ENCODE assay signal across 27 cellular contexts in genomic region chr6:40389176-40389767, GRCh38.
A peak's percentile ranks its signal among the peaks of the same experiment; 100 is the strongest.
DNase-seq lines count a peak whose midpoint lies in the region; ATAC-seq, FAIRE-seq and TF ChIP-seq lines count a peak whose summit lies in the region.
"Had no signal": no experiment of that assay in that cellular context is flagged by ENCODE, and none has a peak within 500 bp of the region (broad histone marks: within the 10 kb centered on the region; RNA-seq: fewer than 3 reads in every experiment).

No MANE protein-coding gene starts in this region.

- peak overlapping the region; percentile 89 for H3K27ac Mint-ChIP-seq in activated naive CD4-positive, alpha-beta T cell treated with anti-CD3 and anti-CD28 coated beads, Interleukin-2, amount 10 ng/mL, durations not matched to agents 7 days and 5 days
- no peak overlapping the region for H3K27ac Mint-ChIP-seq in activated naive CD8-positive, alpha-beta T cell treated with anti-CD3 and anti-CD28 coated beads, Interleukin-2, amount 10 ng/mL, durations not matched to agents 7 days and 5 days
- H3K27ac Mint-ChIP-seq in type B pancreatic cell, result no peak overlapping the region
- H3K27ac Mint-ChIP-seq: nephron had no signal

- H3K27me3 ChIP-seq in pancreas, result no peaks in the 10 kb centered on the region
- H3K27me3 ChIP-seq: adrenal gland, brain microvascular endothelial cell, colonic mucosa, Peyer's patch, right atrium auricular region had no signal

- H3K36me3 ChIP-seq in KOPT-K1 (ENCODE audit: insufficient read depth, low read length) (no peaks in the 10 kb centered on the region), pancreas (no peaks in the 10 kb centered on the region)
- H3K36me3 ChIP-seq: adrenal gland, brain microvascular endothelial cell, colonic mucosa, left ventricle myocardium inferior, Peyer's patch, right atrium auricular region, suprapubic skin had no signal

- CTCF ChIA-PET in activated naive CD4-positive, alpha-beta T cell treated with anti-CD3 and anti-CD28 coated beads, Interleukin-2, amount 10 ng/mL, durations not matched to agents 7 days and 5 days (lab: Charles Lee), result no interaction called here

- H3K9me3 ChIP-seq in KOPT-K1 (ENCODE audit: insufficient read depth, low read length, poor library complexity, severe bottlenecking) (no peaks in the 10 kb centered on the region), pancreas (no peaks in the 10 kb centered on the region)
- H3K9me3 ChIP-seq: adrenal gland, colonic mucosa, left ventricle myocardium inferior, Peyer's patch, right atrium auricular region, suprapubic skin had no signal

- no peak for TF ChIP-seq CTCF in type B pancreatic cell (conservative IDR thresholded peaks at IDR 0.05)
- TF ChIP-seq CTCF in pancreas (IDR thresholded peaks at IDR 0.05), result no peak

- 88 to 94% methylated on average over 4 of the region's 4 CpGs for WGBS in pancreas, 2 donors

- no peak for FAIRE-seq in pancreas (lab: Jason Lieb, UNC)
- FAIRE-seq: GM12892, urothelium cell line had no signal

- no peak for DNase-seq in activated naive CD4-positive, alpha-beta T cell treated with anti-CD3 and anti-CD28 coated beads, Interleukin-2, amount 10 ng/mL, durations not matched to agents 7 days and 5 days
- DNase-seq in activated naive CD4-positive, alpha-beta T cell (lab: John Stamatoyannopoulos, UW), result no peak
- no peak for DNase-seq in activated naive CD8-positive, alpha-beta T cell treated with anti-CD3 and anti-CD28 coated beads, Interleukin-2, amount 10 ng/mL, durations not matched to agents 7 days and 5 days
- DNase-seq in type B pancreatic cell (ENCODE audit: extremely low spot score, unreplicated experiment), result peak; percentile 1
- no peak for DNase-seq in pancreas
- DNase-seq: activated CD4-positive, alpha-beta T cell treated with anti-CD3 and anti-CD28 coated beads for 48 hours; adrenal gland; brain microvascular endothelial cell; colonic mucosa; effector memory CD4-positive, alpha-beta T cell; EL; foreskin melanocyte; left ventricle myocardium inferior; NCI-H1694; NCI-H524 treated with DMSO at 0.1 percent for 48 hours; Peyer's patch had no signal

- H3K4me3 ChIP-seq in pancreas, result no peak overlapping the region
- H3K4me3 ChIP-seq: adrenal gland, colonic mucosa, left ventricle myocardium inferior, Peyer's patch, right atrium auricular region, suprapubic skin had no signal

- H3K27me3 Mint-ChIP-seq in activated naive CD4-positive, alpha-beta T cell treated with anti-CD3 and anti-CD28 coated beads, Interleukin-2, amount 10 ng/mL, durations not matched to agents 7 days and 5 days, result peaks cover 32% of the 10 kb centered on the region
- peaks cover 25% of the 10 kb centered on the region for H3K27me3 Mint-ChIP-seq in activated naive CD8-positive, alpha-beta T cell treated with anti-CD3 and anti-CD28 coated beads, Interleukin-2, amount 10 ng/mL, durations not matched to agents 7 days and 5 days
- H3K27me3 Mint-ChIP-seq in type B pancreatic cell, result peaks cover 22% of the 10 kb centered on the region

- peak overlapping the region; percentile 37 for H3K27ac ChIP-seq in KOPT-K1 (ENCODE audit: low read depth, low read length, poor library complexity, severe bottlenecking)
- no peak overlapping the region for H3K27ac ChIP-seq in pancreas
- H3K27ac ChIP-seq: adrenal gland, brain microvascular endothelial cell, C4-2B, colonic mucosa, left ventricle myocardium inferior, parathyroid adenoma, Peyer's patch, right atrium auricular region, suprapubic skin had no signal

- POLR2A ChIA-PET in activated naive CD8-positive, alpha-beta T cell treated with anti-CD3 and anti-CD28 coated beads, Interleukin-2, amount 10 ng/mL, durations not matched to agents 7 days and 5 days (lab: Charles Lee), result no interaction called here

- peaks cover 5 to 10% (median 6%) of the 10 kb centered on the region in 3 donors for H3K4me1 ChIP-seq in pancreas
- H3K4me1 ChIP-seq: adrenal gland, colonic mucosa, left ventricle myocardium inferior, parathyroid adenoma, Peyer's patch, right atrium auricular region, suprapubic skin had no signal

- intact Hi-C loops in pancreas (cut with DNase I), result no loop called here

- peak overlapping the region; percentile 51 for H3K4me3 Mint-ChIP-seq in activated naive CD4-positive, alpha-beta T cell treated with anti-CD3 and anti-CD28 coated beads, Interleukin-2, amount 10 ng/mL, durations not matched to agents 7 days and 5 days
- peak overlapping the region; percentile 44 for H3K4me3 Mint-ChIP-seq in activated naive CD8-positive, alpha-beta T cell treated with anti-CD3 and anti-CD28 coated beads, Interleukin-2, amount 10 ng/mL, durations not matched to agents 7 days and 5 days
- no peak overlapping the region for H3K4me3 Mint-ChIP-seq in type B pancreatic cell
- H3K4me3 Mint-ChIP-seq: nephron had no signal

- H3K4me1 Mint-ChIP-seq in activated naive CD4-positive, alpha-beta T cell treated with anti-CD3 and anti-CD28 coated beads, Interleukin-2, amount 10 ng/mL, durations not matched to agents 7 days and 5 days, result peaks cover 68% of the 10 kb centered on the region
- peaks cover 37% of the 10 kb centered on the region for H3K4me1 Mint-ChIP-seq in activated naive CD8-positive, alpha-beta T cell treated with anti-CD3 and anti-CD28 coated beads, Interleukin-2, amount 10 ng/mL, durations not matched to agents 7 days and 5 days
- peaks cover 9% of the 10 kb centered on the region for H3K4me1 Mint-ChIP-seq in type B pancreatic cell (ENCODE audit: unreplicated experiment)
- H3K4me1 Mint-ChIP-seq: nephron had no signal

- peaks cover 1% of the 10 kb centered on the region for H3K36me3 Mint-ChIP-seq in activated naive CD4-positive, alpha-beta T cell treated with anti-CD3 and anti-CD28 coated beads, Interleukin-2, amount 10 ng/mL, durations not matched to agents 7 days and 5 days
- no peaks in the 10 kb centered on the region for H3K36me3 Mint-ChIP-seq in activated naive CD8-positive, alpha-beta T cell treated with anti-CD3 and anti-CD28 coated beads, Interleukin-2, amount 10 ng/mL, durations not matched to agents 7 days and 5 days
- H3K36me3 Mint-ChIP-seq in type B pancreatic cell, result no peaks in the 10 kb centered on the region

- H3K9me3 Mint-ChIP-seq in activated naive CD4-positive, alpha-beta T cell treated with anti-CD3 and anti-CD28 coated beads, Interleukin-2, amount 10 ng/mL, durations not matched to agents 7 days and 5 days, result no peaks in the 10 kb centered on the region
- H3K9me3 Mint-ChIP-seq in activated naive CD8-positive, alpha-beta T cell treated with anti-CD3 and anti-CD28 coated beads, Interleukin-2, amount 10 ng/mL, durations not matched to agents 7 days and 5 days, result no peaks in the 10 kb centered on the region
- H3K9me3 Mint-ChIP-seq in type B pancreatic cell, result no peaks in the 10 kb centered on the region
- H3K9me3 Mint-ChIP-seq: nephron had no signal

- peak; percentile 65 for ATAC-seq in activated naive CD8-positive, alpha-beta T cell treated with anti-CD3 and anti-CD28 coated beads, Interleukin-2, amount 10 ng/mL, durations not matched to agents 7 days and 5 days (ENCODE audit: low read depth)
- no peak for ATAC-seq in pancreas
- ATAC-seq in GM21576 (IDR thresholded peaks at IDR 0.05; ENCODE audit: unreplicated experiment), result no peak
- ATAC-seq: esophagus mucosa, HCT116 had no signal
